Comparison of ENCODE assay signal across 22 cellular contexts in the genomic region with DNA sequence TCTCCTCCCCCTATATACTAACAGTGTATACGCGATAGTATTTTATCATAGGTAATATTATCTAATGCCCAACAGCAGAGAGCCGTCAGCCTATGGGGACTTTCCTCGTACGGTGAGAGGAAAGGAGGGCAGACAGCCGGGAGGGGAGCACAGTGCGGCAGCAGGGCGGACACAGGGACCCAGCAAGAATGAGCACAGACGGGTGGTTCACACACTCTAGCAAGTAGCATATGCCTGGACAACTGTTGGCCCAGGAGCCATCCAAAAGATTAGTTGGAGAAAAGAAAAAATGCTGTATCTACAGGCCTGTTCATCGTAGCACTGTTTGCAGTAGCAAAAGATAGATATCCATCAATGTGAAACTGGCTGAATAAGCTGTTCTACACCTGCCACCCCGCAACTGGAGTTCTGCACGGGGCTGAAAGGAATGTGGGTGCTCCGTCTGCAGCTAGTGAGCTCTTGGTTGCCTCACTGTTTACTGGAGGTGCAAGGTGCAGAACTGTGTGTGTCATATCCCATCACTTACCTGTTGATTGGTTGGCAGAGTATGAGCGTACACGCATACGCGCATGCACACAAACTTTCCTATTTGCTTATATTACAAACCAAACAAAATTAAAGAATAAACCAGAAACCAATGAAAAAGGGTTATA.
"Had no signal": no experiment of that assay in that cellular context is flagged by ENCODE, and none has a peak within 500 bp of the region (broad histone marks: within the 10 kb centered on the region; RNA-seq: fewer than 3 reads in every experiment).

No MANE protein-coding gene starts in this region.

- H3K4me1 ChIP-seq: gastrocnemius medialis, psoas muscle had no signal

- H3K27me3 Mint-ChIP-seq: activated CD4-positive, alpha-beta memory T cell treated with anti-CD3 and anti-CD28 coated beads for 36 hours; activated naive CD4-positive, alpha-beta T cell treated with anti-CD3 and anti-CD28 coated beads, Interleukin-2, amount 50 U/mL, for 24 hours; effector memory CD8-positive, alpha-beta T cell; stimulated activated naive CD8-positive, alpha-beta T cell treated with anti-CD3 and anti-CD28 coated beads, Interleukin-15, amount 100 ng/mL, for 72 hours had no signal

- ATAC-seq: effector memory CD8-positive, alpha-beta T cell; gastrocnemius medialis; left ventricle myocardium superior; psoas muscle; right cardiac atrium; stimulated activated naive CD8-positive, alpha-beta T cell treated with anti-CD3 and anti-CD28 coated beads, Interleukin-15, amount 100 ng/mL, for 72 hours had no signal

- H3K4me3 Mint-ChIP-seq: activated CD4-positive, alpha-beta memory T cell treated with anti-CD3 and anti-CD28 coated beads for 36 hours; activated naive CD4-positive, alpha-beta T cell treated with anti-CD3 and anti-CD28 coated beads, Interleukin-2, amount 50 U/mL, for 24 hours; activated T-helper 1 cell treated with anti-CD3 and anti-CD28 coated beads, Interleukin-12 subunit alpha, Interleukin-12 subunit beta, Interleukin-2, Interleukin-4 antibody, amounts not matched to agents 30 ng/mL and 10 ng/mL and 1 ng/mL, durations not matched to agents 14 hours and 24 hours and 36 hours; effector memory CD8-positive, alpha-beta T cell; nephron progenitor cell; stimulated activated naive CD8-positive, alpha-beta T cell treated with anti-CD3 and anti-CD28 coated beads, Interleukin-15, amount 100 ng/mL, for 72 hours; T-helper 1 cell treated with Interleukin-12 subunit alpha and Interleukin-12 subunit beta and Interleukin-4 antibody, amounts not matched to agents 30 μg/mL and 1 μg/mL, for 36 hours had no signal

- H3K9me3 ChIP-seq: esophagus squamous epithelium, gastrocnemius medialis, tibial artery had no signal

- DNase-seq: activated CD4-positive, alpha-beta memory T cell treated with anti-CD3 and anti-CD28 coated beads for 36 hours; activated CD4-positive, alpha-beta T cell treated with anti-CD3 and anti-CD28 coated beads for 48 hours; activated gamma-delta T cell; activated T-cell treated with anti-CD3 and anti-CD28 coated beads for 4 hours; aorta; brain microvascular endothelial cell; effector memory CD8-positive, alpha-beta T cell; esophagus squamous epithelium; gastrocnemius medialis; hypothalamus; left ventricle myocardium superior; nephron progenitor cell; psoas muscle; right cardiac atrium; stimulated activated CD4-positive, alpha-beta T cell treated with anti-CD3 and anti-CD28 coated beads, Interleukin-1b, Interleukin-23, amount 100 ng/mL, for 48 hours; stimulated activated naive CD8-positive, alpha-beta T cell treated with anti-CD3 and anti-CD28 coated beads, Interleukin-15, amount 100 ng/mL, for 72 hours had no signal

- H3K9me3 Mint-ChIP-seq: activated naive CD4-positive, alpha-beta T cell treated with anti-CD3 and anti-CD28 coated beads, Interleukin-2, amount 50 U/mL, for 24 hours; activated T-helper 1 cell treated with anti-CD3 and anti-CD28 coated beads, Interleukin-12 subunit alpha, Interleukin-12 subunit beta, Interleukin-2, Interleukin-4 antibody, amounts not matched to agents 30 ng/mL and 10 ng/mL and 1 ng/mL, durations not matched to agents 14 hours and 24 hours and 36 hours; effector memory CD8-positive, alpha-beta T cell had no signal

- H3K36me3 ChIP-seq: brain microvascular endothelial cell, esophagus squamous epithelium, gastrocnemius medialis, tibial artery had no signal

- H3K4me3 ChIP-seq: dorsolateral prefrontal cortex, esophagus squamous epithelium, gastrocnemius medialis, psoas muscle, skin epidermis, tibial artery had no signal

- H3K36me3 Mint-ChIP-seq: activated naive CD4-positive, alpha-beta T cell treated with anti-CD3 and anti-CD28 coated beads, Interleukin-2, amount 50 U/mL, for 24 hours had no signal

- H3K27ac Mint-ChIP-seq: activated CD4-positive, alpha-beta memory T cell treated with anti-CD3 and anti-CD28 coated beads for 36 hours; activated naive CD4-positive, alpha-beta T cell treated with anti-CD3 and anti-CD28 coated beads, Interleukin-2, amount 50 U/mL, for 24 hours; activated T-helper 1 cell treated with anti-CD3 and anti-CD28 coated beads, Interleukin-12 subunit alpha, Interleukin-12 subunit beta, Interleukin-2, Interleukin-4 antibody, amounts not matched to agents 30 ng/mL and 10 ng/mL and 1 ng/mL, durations not matched to agents 14 hours and 24 hours and 36 hours; nephron progenitor cell; stimulated activated naive CD8-positive, alpha-beta T cell treated with anti-CD3 and anti-CD28 coated beads, Interleukin-15, amount 100 ng/mL, for 72 hours; T-helper 1 cell treated with Interleukin-12 subunit alpha and Interleukin-12 subunit beta and Interleukin-4 antibody, amounts not matched to agents 30 μg/mL and 1 μg/mL, for 36 hours had no signal
